In genomic region chr3:185687479-185687878, GRCh38 we compare ENCODE assay signal across 19 cellular contexts.
A peak's percentile ranks its signal among the peaks of the same experiment; 100 is the strongest.
DNase-seq lines count a peak whose midpoint lies in the region; ATAC-seq and TF ChIP-seq lines count a peak whose summit lies in the region.
"Had no signal": no experiment of that assay in that cellular context is flagged by ENCODE, and none has a peak within 500 bp of the region (broad histone marks: within the 10 kb centered on the region; RNA-seq: fewer than 3 reads in every experiment).

No MANE protein-coding gene starts in this region.

- peak overlapping the region in 1 of 5 experiments; percentile 43 for H3K4me3 Mint-ChIP-seq in brain
- H3K4me3 Mint-ChIP-seq: activated CD4-positive, alpha-beta T cell treated with anti-CD3 and anti-CD28 coated beads for 36 hours; activated naive CD4-positive, alpha-beta T cell treated with anti-CD3 and anti-CD28 coated beads, Interleukin-2, amount 10 ng/mL, durations not matched to agents 7 days and 5 days; stimulated activated effector memory CD8-positive, alpha-beta T cell treated with anti-CD3 and anti-CD28 coated beads, Interleukin-12 subunit alpha, Interleukin-12 subunit beta, amount 100 ng/mL, for 72 hours had no signal

- ATAC-seq in GM18868 (IDR thresholded peaks at IDR 0.05; ENCODE audit: unreplicated experiment): no peak
- ATAC-seq: activated CD4-positive, alpha-beta T cell treated with anti-CD3 and anti-CD28 coated beads for 36 hours; gastrocnemius medialis; HepG2; stimulated activated effector memory CD8-positive, alpha-beta T cell treated with anti-CD3 and anti-CD28 coated beads, Interleukin-12 subunit alpha, Interleukin-12 subunit beta, amount 100 ng/mL, for 72 hours had no signal

- intact Hi-C loops in head of caudate nucleus (cut with DNase I) (no loop called here), testis (cut with DNase I; ENCODE audit: low total_unique reads) (no loop called here)

- H3K36me3 Mint-ChIP-seq in brain: peaks cover 84% of the 10 kb centered on the region
- H3K36me3 Mint-ChIP-seq: activated naive CD4-positive, alpha-beta T cell treated with anti-CD3 and anti-CD28 coated beads, Interleukin-2, amount 10 ng/mL, durations not matched to agents 7 days and 5 days; stimulated activated effector memory CD8-positive, alpha-beta T cell treated with anti-CD3 and anti-CD28 coated beads, Interleukin-12 subunit alpha, Interleukin-12 subunit beta, amount 100 ng/mL, for 72 hours had no signal

- peak; percentile 55 for DNase-seq in EH (ENCODE audit: low read depth)
- DNase-seq in NCI-H524 (lab: John Stamatoyannopoulos, UW): peak; percentile 92 to 96
- peak; percentile 31 for DNase-seq in iris pigment epithelial cell (ENCODE audit: low read depth)
- no peak for DNase-seq in GDM1 (lab: John Stamatoyannopoulos, UW)
- DNase-seq in head of caudate nucleus: no peak
- no peak for DNase-seq in testis
- DNase-seq: activated CD4-positive, alpha-beta T cell treated with anti-CD3 and anti-CD28 coated beads for 36 hours; activated CD8-positive, alpha-beta memory T cell treated with anti-CD3 and anti-CD28 coated beads, Interleukin-2, amount 50 U/mL, for 48 hours; activated naive CD4-positive, alpha-beta T cell treated with anti-CD3 and anti-CD28 coated beads, Interleukin-2, amount 10 ng/mL, durations not matched to agents 7 days and 5 days; brain microvascular endothelial cell; effector CD4-positive, alpha-beta T cell; gastrocnemius medialis; ovary; transverse colon had no signal

- 91 to 94% methylated on average over 3 of the region's 3 CpGs for WGBS in testis, 2 donors

- TF ChIP-seq CTCF in brain (conservative IDR thresholded peaks at IDR 0.05) (no peak), testis (IDR thresholded peaks at IDR 0.05) (no peak)

- H3K9me3 Mint-ChIP-seq in brain: peaks cover under 1 to 3% (median 1%) of the 10 kb centered on the region in 5 experiments
- H3K9me3 Mint-ChIP-seq: activated naive CD4-positive, alpha-beta T cell treated with anti-CD3 and anti-CD28 coated beads, Interleukin-2, amount 10 ng/mL, durations not matched to agents 7 days and 5 days; stimulated activated effector memory CD8-positive, alpha-beta T cell treated with anti-CD3 and anti-CD28 coated beads, Interleukin-12 subunit alpha, Interleukin-12 subunit beta, amount 100 ng/mL, for 72 hours had no signal

- H3K27me3 Mint-ChIP-seq in brain: peaks cover 3% of the 10 kb centered on the region

- no peaks in the 10 kb centered on the region for H3K4me1 ChIP-seq in testis
- H3K4me1 ChIP-seq: gastrocnemius medialis, transverse colon had no signal

- no peak for TF ChIP-seq POLR2A in testis (IDR thresholded peaks at IDR 0.05)

- H3K9me3 ChIP-seq in testis: no peaks in the 10 kb centered on the region
- H3K9me3 ChIP-seq: gastrocnemius medialis, ovary, SJSA1, transverse colon had no signal

- H3K36me3 ChIP-seq in testis (ENCODE audit: low read depth, missing control alignments): no peaks in the 10 kb centered on the region
- H3K36me3 ChIP-seq: gastrocnemius medialis, ovary had no signal

- H3K27ac ChIP-seq in testis: no peak overlapping the region
- H3K27ac ChIP-seq: gastrocnemius medialis, ovary, transverse colon had no signal

- no peak overlapping the region for H3K4me3 ChIP-seq in testis
- H3K4me3 ChIP-seq: gastrocnemius medialis, ovary, SJSA1, transverse colon had no signal

- no peaks in the 10 kb centered on the region for H3K27me3 ChIP-seq in testis
- H3K27me3 ChIP-seq: brain microvascular endothelial cell, gastrocnemius medialis, ovary, SJSA1, transverse colon had no signal

- H3K4me1 Mint-ChIP-seq in brain: peaks cover 22% of the 10 kb centered on the region
- H3K4me1 Mint-ChIP-seq: activated CD4-positive, alpha-beta T cell treated with anti-CD3 and anti-CD28 coated beads for 36 hours; activated naive CD4-positive, alpha-beta T cell treated with anti-CD3 and anti-CD28 coated beads, Interleukin-2, amount 10 ng/mL, durations not matched to agents 7 days and 5 days; stimulated activated effector memory CD8-positive, alpha-beta T cell treated with anti-CD3 and anti-CD28 coated beads, Interleukin-12 subunit alpha, Interleukin-12 subunit beta, amount 100 ng/mL, for 72 hours had no signal

- H3K27ac Mint-ChIP-seq in brain: peak overlapping the region in 3 of 5 experiments; percentile 21 to 93 (median 24)
- H3K27ac Mint-ChIP-seq: activated CD4-positive, alpha-beta T cell treated with anti-CD3 and anti-CD28 coated beads for 36 hours; activated naive CD4-positive, alpha-beta T cell treated with anti-CD3 and anti-CD28 coated beads, Interleukin-2, amount 10 ng/mL, durations not matched to agents 7 days and 5 days; stimulated activated effector memory CD8-positive, alpha-beta T cell treated with anti-CD3 and anti-CD28 coated beads, Interleukin-12 subunit alpha, Interleukin-12 subunit beta, amount 100 ng/mL, for 72 hours had no signal

Comparison
In these comparisons a context has a peak if more than half of its experiments do, and no peak if none do; other contexts are left out.
1. DNase-seq: peak in EH (single experiment), NCI-H524 (2 of 2) and iris pigment epithelial cell (single experiment); none in GDM1 (single experiment), head of caudate nucleus (0 of 42) and testis (single experiment).